18 cellular contexts compared by ENCODE assay signal in genomic region chr3:106029941-106030619, GRCh38.
DNase-seq lines count a peak whose midpoint lies in the region; ATAC-seq and TF ChIP-seq lines count a peak whose summit lies in the region.
"Had no signal": no experiment of that assay in that cellular context is flagged by ENCODE, and none has a peak within 500 bp of the region (broad histone marks: within the 10 kb centered on the region; RNA-seq: fewer than 3 reads in every experiment).

No MANE protein-coding gene starts in this region.

- H3K36me3 Mint-ChIP-seq in chondrocyte (ENCODE audit: low read depth): no peaks in the 10 kb centered on the region
- no peaks in the 10 kb centered on the region for H3K36me3 Mint-ChIP-seq in stimulated activated effector memory CD8-positive, alpha-beta T cell treated with anti-CD3 and anti-CD28 coated beads, Interleukin-12 subunit alpha, Interleukin-12 subunit beta, amount 100 ng/mL, for 72 hours

- H3K27ac ChIP-seq in RWPE2 (ENCODE audit: poor library complexity, severe bottlenecking) (peak overlapping the region; percentile 88), osteoblast (ENCODE audit: low read depth, low read length) (peak overlapping the region; percentile 61)
- H3K27ac ChIP-seq: C4-2B, KMS-11 had no signal

- H3K4me3 Mint-ChIP-seq in chondrocyte (ENCODE audit: unreplicated experiment): no peak overlapping the region
- no peak overlapping the region for H3K4me3 Mint-ChIP-seq in stimulated activated effector memory CD8-positive, alpha-beta T cell treated with anti-CD3 and anti-CD28 coated beads, Interleukin-12 subunit alpha, Interleukin-12 subunit beta, amount 100 ng/mL, for 72 hours

- no peak overlapping the region for H2AFZ ChIP-seq in osteoblast (ENCODE audit: low read length)

- H3K36me3 ChIP-seq in RWPE2 (ENCODE audit: low read depth) (no peaks in the 10 kb centered on the region), osteoblast (ENCODE audit: insufficient read depth, low read length) (no peaks in the 10 kb centered on the region)
- H3K36me3 ChIP-seq: HAP-1 had no signal

- H3K9me3 ChIP-seq in RWPE2 (ENCODE audit: severe bottlenecking) (no peaks in the 10 kb centered on the region), osteoblast (ENCODE audit: low read depth, low read length) (no peaks in the 10 kb centered on the region)
- H3K9me3 ChIP-seq: HAP-1 had no signal

- intact Hi-C loops in Right ventricle myocardium inferior (cut with DNase I): no loop called here

- ATAC-seq in RWPE2 (ENCODE audit: low read depth) (peak; percentile 60), HG02840 (IDR thresholded peaks at IDR 0.05; ENCODE audit: low FRiP score, unreplicated experiment) (no peak), Right ventricle myocardium inferior (no peak)
- ATAC-seq in stimulated activated effector memory CD8-positive, alpha-beta T cell treated with anti-CD3 and anti-CD28 coated beads, Interleukin-12 subunit alpha, Interleukin-12 subunit beta, amount 100 ng/mL, for 72 hours: no peak

- TF ChIP-seq CTCF in RWPE2 (IDR thresholded peaks at IDR 0.05; ENCODE audit: poor library complexity, severe bottlenecking) (no peak), chondrocyte (IDR thresholded peaks at IDR 0.05) (no peak), osteoblast (IDR thresholded peaks at IDR 0.05; ENCODE audit: extremely low read depth, low read depth, low read length) (no peak)

- H3K79me2 ChIP-seq in osteoblast (ENCODE audit: insufficient read depth, low read length): no peaks in the 10 kb centered on the region

- peak overlapping the region; percentile 25 for H3K4me2 ChIP-seq in osteoblast (ENCODE audit: insufficient read depth, low read length)
- H3K4me2 ChIP-seq: KMS-11 had no signal

- H3K4me1 Mint-ChIP-seq in chondrocyte (ENCODE audit: low read depth): peaks cover 18% of the 10 kb centered on the region
- no peaks in the 10 kb centered on the region for H3K4me1 Mint-ChIP-seq in stimulated activated effector memory CD8-positive, alpha-beta T cell treated with anti-CD3 and anti-CD28 coated beads, Interleukin-12 subunit alpha, Interleukin-12 subunit beta, amount 100 ng/mL, for 72 hours

- H4K20me1 ChIP-seq in osteoblast (ENCODE audit: insufficient read depth, low read length): no peaks in the 10 kb centered on the region

- H3K4me3 ChIP-seq in RWPE2 (ENCODE audit: severe bottlenecking): no peak overlapping the region
- H3K4me3 ChIP-seq in osteoblast (ENCODE audit: insufficient read depth, low read length): no peak overlapping the region
- H3K4me3 ChIP-seq: HAP-1 had no signal

- peak; percentile 57 for DNase-seq in HS-27A (ENCODE audit: low read depth)
- no peak for DNase-seq in RWPE2 (ENCODE audit: low spot score)
- no peak for DNase-seq in chondrocyte (ENCODE audit: low spot score)
- no peak for DNase-seq in osteoblast (ENCODE audit: insufficient read length, low spot score, missing footprints)
- no peak for DNase-seq in Right ventricle myocardium inferior (ENCODE audit: missing footprints)
- no peak for DNase-seq in NCI-H1105 (lab: John Stamatoyannopoulos, UW)
- DNase-seq in stimulated activated effector memory CD8-positive, alpha-beta T cell treated with anti-CD3 and anti-CD28 coated beads, Interleukin-12 subunit alpha, Interleukin-12 subunit beta, amount 100 ng/mL, for 72 hours (ENCODE audit: low spot score in 2 of 2): no peak
- DNase-seq: COR-L47, DMS153, MM.1S, NCI-H2029, NCI-H2171 treated with DMSO at 0.1 percent for 48 hours, NCI-H510A treated with DMSO at 0.1 percent for 48 hours, SW 1271 had no signal

- peak overlapping the region; percentile 43 for H3K27ac Mint-ChIP-seq in chondrocyte (ENCODE audit: unreplicated experiment)
- no peak overlapping the region for H3K27ac Mint-ChIP-seq in stimulated activated effector memory CD8-positive, alpha-beta T cell treated with anti-CD3 and anti-CD28 coated beads, Interleukin-12 subunit alpha, Interleukin-12 subunit beta, amount 100 ng/mL, for 72 hours

- peaks cover 59% of the 10 kb centered on the region for H3K4me1 ChIP-seq in RWPE2 (ENCODE audit: insufficient read depth, poor library complexity, severe bottlenecking)
- H3K4me1 ChIP-seq in osteoblast (ENCODE audit: insufficient read depth, low read length): peaks cover 13% of the 10 kb centered on the region
- H3K4me1 ChIP-seq: HAP-1 had no signal

- H3K27me3 Mint-ChIP-seq in chondrocyte (ENCODE audit: low read depth): no peaks in the 10 kb centered on the region

- H3K27me3 ChIP-seq in RWPE2 (ENCODE audit: insufficient read depth, poor library complexity, severe bottlenecking) (no peaks in the 10 kb centered on the region), osteoblast (ENCODE audit: insufficient read depth, low read length) (no peaks in the 10 kb centered on the region)

- H3K9me3 Mint-ChIP-seq in chondrocyte (ENCODE audit: low read depth): no peaks in the 10 kb centered on the region
- H3K9me3 Mint-ChIP-seq in stimulated activated effector memory CD8-positive, alpha-beta T cell treated with anti-CD3 and anti-CD28 coated beads, Interleukin-12 subunit alpha, Interleukin-12 subunit beta, amount 100 ng/mL, for 72 hours: no peaks in the 10 kb centered on the region
